ENCODE assay signal across 2 cellular contexts in the genomic region with DNA sequence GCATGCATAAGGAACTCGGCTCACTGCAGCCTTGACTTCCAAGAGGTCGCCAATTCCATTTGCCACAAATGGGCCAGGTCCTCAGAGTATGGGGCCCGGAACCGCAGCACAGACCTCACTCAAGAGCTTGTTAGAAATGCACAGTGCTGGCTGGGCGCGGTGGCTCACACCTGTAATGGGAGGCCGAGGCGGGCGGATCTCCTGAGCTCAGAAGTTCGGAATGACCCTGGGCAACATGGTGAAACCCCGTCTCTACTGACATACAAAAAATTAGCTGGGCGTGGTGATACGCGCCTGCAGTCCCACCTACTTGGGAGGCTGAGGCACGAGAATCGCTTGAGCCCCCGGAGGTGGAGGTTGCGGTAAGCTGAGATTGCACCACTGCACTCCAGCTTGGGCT.
TF ChIP-seq lines count a peak whose summit lies in the region.

No MANE protein-coding gene starts in this region.

TF ChIP-seq in GM23338, 12 proteins besides CTCF, POLR2A, EP300 and RAD21 (continues in another document):
- TF ChIP-seq ZNF114 (CRISPR knock-in tag; IDR thresholded peaks at IDR 0.05) (no peak), CREB1 (CRISPR knock-in tag; IDR thresholded peaks at IDR 0.05; ENCODE audit: low read depth) (no peak), REST (IDR thresholded peaks at IDR 0.05; ENCODE audit: unreplicated experiment) (no peak), EZH2 (IDR thresholded peaks at IDR 0.05; ENCODE audit: low read depth, unreplicated experiment) (no peak), POLR2AphosphoS5 (IDR thresholded peaks at IDR 0.05; ENCODE audit: low read depth) (no peak), STAT1 (IDR thresholded peaks at IDR 0.05; ENCODE audit: unreplicated experiment) (no peak), EZH2phosphoT487 (IDR thresholded peaks at IDR 0.05; ENCODE audit: unreplicated experiment) (no peak), NANOG (IDR thresholded peaks at IDR 0.05; ENCODE audit: borderline replicate concordance) (no peak), ZNF331 (CRISPR knock-in tag; IDR thresholded peaks at IDR 0.05; ENCODE audit: low read depth) (no peak), JUNB (IDR thresholded peaks at IDR 0.05; ENCODE audit: unreplicated experiment) (no peak)
- TF ChIP-seq, protein P1, sequence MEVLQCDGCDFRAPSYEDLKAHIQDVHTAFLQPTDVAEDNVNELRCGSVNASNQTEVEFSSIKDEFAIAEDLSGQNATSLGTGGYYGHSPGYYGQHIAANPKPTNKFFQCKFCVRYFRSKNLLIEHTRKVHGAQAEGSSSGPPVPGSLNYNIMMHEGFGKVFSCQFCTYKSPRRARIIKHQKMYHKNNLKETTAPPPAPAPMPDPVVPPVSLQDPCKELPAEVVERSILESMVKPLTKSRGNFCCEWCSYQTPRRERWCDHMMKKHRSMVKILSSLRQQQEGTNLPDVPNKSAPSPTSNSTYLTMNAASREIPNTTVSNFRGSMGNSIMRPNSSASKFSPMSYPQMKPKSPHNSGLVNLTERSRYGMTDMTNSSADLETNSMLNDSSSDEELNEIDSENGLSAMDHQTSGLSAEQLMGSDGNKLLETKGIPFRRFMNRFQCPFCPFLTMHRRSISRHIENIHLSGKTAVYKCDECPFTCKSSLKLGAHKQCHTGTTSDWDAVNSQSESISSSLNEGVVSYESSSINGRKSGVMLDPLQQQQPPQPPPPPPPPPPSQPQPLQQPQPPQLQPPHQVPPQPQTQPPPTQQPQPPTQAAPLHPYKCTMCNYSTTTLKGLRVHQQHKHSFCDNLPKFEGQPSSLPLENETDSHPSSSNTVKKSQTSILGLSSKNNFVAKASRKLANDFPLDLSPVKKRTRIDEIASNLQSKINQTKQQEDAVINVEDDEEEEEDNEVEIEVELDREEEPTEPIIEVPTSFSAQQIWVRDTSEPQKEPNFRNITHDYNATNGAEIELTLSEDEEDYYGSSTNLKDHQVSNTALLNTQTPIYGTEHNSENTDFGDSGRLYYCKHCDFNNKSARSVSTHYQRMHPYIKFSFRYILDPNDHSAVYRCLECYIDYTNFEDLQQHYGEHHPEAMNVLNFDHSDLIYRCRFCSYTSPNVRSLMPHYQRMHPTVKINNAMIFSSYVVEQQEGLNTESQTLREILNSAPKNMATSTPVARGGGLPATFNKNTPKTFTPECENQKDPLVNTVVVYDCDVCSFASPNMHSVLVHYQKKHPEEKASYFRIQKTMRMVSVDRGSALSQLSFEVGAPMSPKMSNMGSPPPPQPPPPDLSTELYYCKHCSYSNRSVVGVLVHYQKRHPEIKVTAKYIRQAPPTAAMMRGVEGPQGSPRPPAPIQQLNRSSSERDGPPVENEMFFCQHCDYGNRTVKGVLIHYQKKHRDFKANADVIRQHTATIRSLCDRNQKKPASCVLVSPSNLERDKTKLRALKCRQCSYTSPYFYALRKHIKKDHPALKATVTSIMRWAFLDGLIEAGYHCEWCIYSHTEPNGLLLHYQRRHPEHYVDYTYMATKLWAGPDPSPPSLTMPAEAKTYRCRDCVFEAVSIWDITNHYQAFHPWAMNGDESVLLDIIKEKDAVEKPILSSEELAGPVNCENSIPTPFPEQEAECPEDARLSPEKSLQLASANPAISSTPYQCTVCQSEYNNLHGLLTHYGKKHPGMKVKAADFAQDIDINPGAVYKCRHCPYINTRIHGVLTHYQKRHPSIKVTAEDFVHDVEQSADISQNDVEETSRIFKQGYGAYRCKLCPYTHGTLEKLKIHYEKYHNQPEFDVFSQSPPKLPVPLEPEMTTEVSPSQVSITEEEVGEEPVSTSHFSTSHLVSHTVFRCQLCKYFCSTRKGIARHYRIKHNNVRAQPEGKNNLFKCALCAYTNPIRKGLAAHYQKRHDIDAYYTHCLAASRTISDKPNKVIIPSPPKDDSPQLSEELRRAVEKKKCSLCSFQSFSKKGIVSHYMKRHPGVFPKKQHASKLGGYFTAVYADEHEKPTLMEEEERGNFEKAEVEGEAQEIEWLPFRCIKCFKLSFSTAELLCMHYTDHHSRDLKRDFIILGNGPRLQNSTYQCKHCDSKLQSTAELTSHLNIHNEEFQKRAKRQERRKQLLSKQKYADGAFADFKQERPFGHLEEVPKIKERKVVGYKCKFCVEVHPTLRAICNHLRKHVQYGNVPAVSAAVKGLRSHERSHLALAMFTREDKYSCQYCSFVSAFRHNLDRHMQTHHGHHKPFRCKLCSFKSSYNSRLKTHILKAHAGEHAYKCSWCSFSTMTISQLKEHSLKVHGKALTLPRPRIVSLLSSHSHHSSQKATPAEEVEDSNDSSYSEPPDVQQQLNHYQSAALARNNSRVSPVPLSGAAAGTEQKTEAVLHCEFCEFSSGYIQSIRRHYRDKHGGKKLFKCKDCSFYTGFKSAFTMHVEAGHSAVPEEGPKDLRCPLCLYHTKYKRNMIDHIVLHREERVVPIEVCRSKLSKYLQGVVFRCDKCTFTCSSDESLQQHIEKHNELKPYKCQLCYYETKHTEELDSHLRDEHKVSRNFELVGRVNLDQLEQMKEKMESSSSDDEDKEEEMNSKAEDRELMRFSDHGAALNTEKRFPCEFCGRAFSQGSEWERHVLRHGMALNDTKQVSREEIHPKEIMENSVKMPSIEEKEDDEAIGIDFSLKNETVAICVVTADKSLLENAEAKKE (CRISPR knock-in tag; IDR thresholded peaks at IDR 0.05) = no peak

TF ChIP-seq in H1, 55 proteins besides CTCF, POLR2A, EP300 and RAD21:
- TF ChIP-seq TAF1 (IDR thresholded peaks at IDR 0.05; ENCODE audit: low read depth, low read length) (no peak), BACH1 (IDR thresholded peaks at IDR 0.05; ENCODE audit: low read length) (no peak), MAFK (IDR thresholded peaks at IDR 0.05; ENCODE audit: low read depth, low read length) (no peak), RBBP5 (IDR thresholded peaks at IDR 0.05; ENCODE audit: borderline replicate concordance, low read depth, low read length) (no peak), KDM1A (IDR thresholded peaks at IDR 0.05; ENCODE audit: borderline replicate concordance, low read length) (no peak), SAP30 (IDR thresholded peaks at IDR 0.05; ENCODE audit: insufficient read depth, insufficient replicate concordance, low read length) (no peak), JUND (IDR thresholded peaks at IDR 0.05; ENCODE audit: low read length) (no peak), NRF1 (IDR thresholded peaks at IDR 0.05; ENCODE audit: low read depth, low read length) (no peak), CEBPB (IDR thresholded peaks at IDR 0.05; ENCODE audit: low read depth, low read length) (no peak)
